Comparison of ENCODE assay signal across 3 cellular contexts in the genomic region with DNA sequence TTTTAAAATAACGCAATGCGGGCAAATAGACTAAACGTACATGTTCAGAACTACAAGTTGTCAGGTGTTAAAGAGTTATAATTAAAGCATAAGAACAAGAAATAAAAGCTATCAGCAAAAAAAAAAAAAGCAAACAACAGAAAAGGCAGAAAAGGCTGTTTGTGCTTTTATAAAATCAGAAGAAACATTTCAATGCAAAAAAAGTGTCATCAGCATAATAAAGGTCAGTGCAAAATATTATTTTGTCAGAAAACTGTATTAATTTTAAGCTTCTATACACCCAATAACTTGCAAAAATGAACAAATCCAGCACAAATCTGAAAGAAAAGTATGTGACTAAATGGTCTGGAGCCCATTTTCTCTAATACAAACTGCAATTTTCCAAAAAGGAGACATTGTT.
A peak's percentile ranks its signal among the peaks of the same experiment; 100 is the strongest.
TF ChIP-seq lines count a peak whose summit lies in the region.

No MANE protein-coding gene starts in this region.

TF ChIP-seq in A549, 52 proteins besides CTCF, POLR2A, EP300 and RAD21:
- TF ChIP-seq ZFP36 (IDR thresholded peaks at IDR 0.05; ENCODE audit: borderline replicate concordance, partially characterized antibody) (no peak), CBX8 (IDR thresholded peaks at IDR 0.05) (no peak), CHD4 (IDR thresholded peaks at IDR 0.05; ENCODE audit: borderline replicate concordance) (no peak), MAFK (IDR thresholded peaks at IDR 0.05; ENCODE audit: partially characterized antibody) (peak; percentile 71), MAZ (IDR thresholded peaks at IDR 0.05; ENCODE audit: borderline replicate concordance, low read depth, low read length) (no peak)

TF ChIP-seq in GM23338, 12 proteins besides CTCF, POLR2A, EP300 and RAD21:
- TF ChIP-seq ZNF114 (CRISPR knock-in tag; IDR thresholded peaks at IDR 0.05) (no peak), EZH2phosphoT487 (IDR thresholded peaks at IDR 0.05; ENCODE audit: unreplicated experiment) (no peak)

TF ChIP-seq in K562, 482 proteins besides CTCF, POLR2A, EP300 and RAD21:
- TF ChIP-seq ZNF316 (IDR thresholded peaks at IDR 0.05) (peak; percentile 99), C11orf30 (IDR thresholded peaks at IDR 0.05; ENCODE audit: low read depth) (peak; percentile 95), ZNF57 (CRISPR knock-in tag; IDR thresholded peaks at IDR 0.05) (no peak), ATF3 (IDR thresholded peaks at IDR 0.05) (no peak), ATF3 (CRISPR knock-in tag; conservative IDR thresholded peaks at IDR 0.05) (no peak), MAFK (IDR thresholded peaks at IDR 0.05; ENCODE audit: low read length) (peak; percentile 91), MAFG (tag; conservative IDR thresholded peaks at IDR 0.05) (peak; percentile 96), MAFF (IDR thresholded peaks at IDR 0.05; ENCODE audit: low read length) (peak; percentile 95), PTRF (tag; IDR thresholded peaks at IDR 0.05) (no peak)
